Comparison of ENCODE assay signal across 8 cellular contexts in genomic region chr14:52590318-52590717, GRCh38.
"Had no signal": no experiment of that assay in that cellular context is flagged by ENCODE, and none has a peak within 500 bp of the region (broad histone marks: within the 10 kb centered on the region; RNA-seq: fewer than 3 reads in every experiment).

No MANE protein-coding gene starts in this region.

- DNase-seq: GM23248, GOT3, H7, HFFc6 had no signal

- FAIRE-seq: HepG2, K562 had no signal

- H3K27ac ChIP-seq: GM23248 had no signal

- H2AFZ ChIP-seq: GM23248 had no signal

- H3K9me3 ChIP-seq: HAP-1 had no signal

- ATAC-seq: HCT116, HepG2, K562 had no signal

- H3K4me3 ChIP-seq: GM23248, HAP-1, K562 had no signal

- H3K9ac ChIP-seq: GM23248 had no signal

- H3K4me1 ChIP-seq: HAP-1 had no signal

- H3K36me3 ChIP-seq: HAP-1 had no signal
